ENCODE assay signal across 8 cellular contexts in genomic region chr4:184384056-184384809, GRCh38.
DNase-seq lines count a peak whose midpoint lies in the region; ATAC-seq and TF ChIP-seq lines count a peak whose summit lies in the region.

No MANE protein-coding gene starts in this region.

- no TSS peak for BruUV-seq in Panc1 (replicated peaks; lab: Mats Ljungman, UMichigan)

- peak; percentile 84 for ATAC-seq in GM18909 (IDR thresholded peaks at IDR 0.05; ENCODE audit: poor library complexity, unreplicated experiment)
- peak; percentile 72 for ATAC-seq in HG03064 (IDR thresholded peaks at IDR 0.05; ENCODE audit: low read depth, unreplicated experiment)
- ATAC-seq in Panc1 = peak; percentile 81; the same call in 1 of the 2 replicates
- peak; percentile 61 to 71 for ATAC-seq in naive B cell (ENCODE audit: low read depth in 2 of 2)

- no peaks in the 10 kb centered on the region for H3K9me3 ChIP-seq in Panc1 (ENCODE audit: control insufficient read depth, insufficient read depth, low read depth, low read length)

- POLR2A ChIA-PET in Panc1 (lab: Charles Lee) = no interaction called here

- no peaks in the 10 kb centered on the region for H3K36me3 ChIP-seq in Panc1 (ENCODE audit: control insufficient read depth, insufficient read depth, low read length)

- no peaks in the 10 kb centered on the region for H3K27me3 Mint-ChIP-seq in naive B cell

- peaks cover 66 to 93% (median 82%) of the 10 kb centered on the region in 3 donors for H3K4me1 Mint-ChIP-seq in naive B cell

- H3K27ac Mint-ChIP-seq in naive B cell = peak overlapping the region in 5 of 6 donors; percentile 93 to 99 (median 94)

- peaks cover 17 to 24% of the 10 kb centered on the region in 2 donors for H3K36me3 Mint-ChIP-seq in naive B cell

- H3K27me3 ChIP-seq in Panc1 (ENCODE audit: control insufficient read depth, insufficient read depth, low read length) (no peaks in the 10 kb centered on the region), dorsolateral prefrontal cortex (no peaks in the 10 kb centered on the region)

- H3K27ac ChIP-seq in Panc1 (ENCODE audit: low read length) (peak overlapping the region; percentile 79), dorsolateral prefrontal cortex (peak overlapping the region in 58 of 59 donors; percentile 3 to 87 (median 66))

- H3K4me3 ChIP-seq in Panc1 (ENCODE audit: low read depth in 2 of 2, low read length in 2 of 2) (peak overlapping the region; percentile 29 to 37), dorsolateral prefrontal cortex (peak overlapping the region in 40 of 59 donors; percentile 2 to 52 (median 22))

- TF ChIP-seq CTCF in Panc1 (IDR thresholded peaks at IDR 0.05) (no peak), dorsolateral prefrontal cortex (IDR thresholded peaks at IDR 0.05 in 54 of 56, conservative IDR thresholded peaks at IDR 0.05 in 2 of 56; ENCODE audit: low read depth in 1 of 56, partially characterized antibody in 56 of 56) (no peak)

- H3K4me3 Mint-ChIP-seq in naive B cell = peak overlapping the region; percentile 62 to 89 (median 82)

- CTCF ChIA-PET in Panc1 (lab: Charles Lee) = no interaction called here

- peak; percentile 62 for DNase-seq in Ammon's horn (ENCODE audit: low spot score)
- DNase-seq in Panc1 (ENCODE audit: low read depth, low spot score) = peak; percentile 2
- DNase-seq in dorsolateral prefrontal cortex = peak in 1 of 10 donors; percentile 19
- peak; percentile 68 for DNase-seq in naive B cell
- DNase-seq in NCI-H1105 (lab: John Stamatoyannopoulos, UW) = no peak
- DNase-seq in DMS79 treated with DMSO at 0.1 percent for 48 hours (lab: John Stamatoyannopoulos, UW) = no peak

- in situ Hi-C loops in Panc1 (cut with HindIII; ENCODE audit: low pct_unique_long_range_greater_than_20kb, low sequenced_read_pairs) = no loop called here

- peaks cover 39% of the 10 kb centered on the region for H3K4me1 ChIP-seq in Panc1 (ENCODE audit: control insufficient read depth, insufficient read depth, low read length)

- peaks cover 0 to 9% (median 0%) of the 10 kb centered on the region in 7 donors for H3K9me3 Mint-ChIP-seq in naive B cell

- intact Hi-C loops in Panc1 (cut with micrococcal nuclease; ENCODE audit: unreplicated experiment) (loop anchor here (10.0 kb wide), 1 partner anchor 119 kb away; no protein-coding TSS in a partner anchor), dorsolateral prefrontal cortex (cut with DNase I) (loop anchor here in 1 of 2 donors (5.0 kb wide), 1 partner anchor 117 kb away; no protein-coding TSS in a partner anchor)

Comparison
In these comparisons a context has a peak if more than half of its experiments do, and no peak if none do; other contexts are left out.
1. DNase-seq: peak in Ammon's horn (single experiment), Panc1 (single experiment) and naive B cell (single experiment); none in NCI-H1105 (single experiment) and DMS79 treated with DMSO at 0.1 percent for 48 hours (single experiment).
2. Peak in every context shown above with its lines, with median percentiles within 50 percentile points of each other: ATAC-seq.